25 cellular contexts compared by ENCODE assay signal in the genomic region with DNA sequence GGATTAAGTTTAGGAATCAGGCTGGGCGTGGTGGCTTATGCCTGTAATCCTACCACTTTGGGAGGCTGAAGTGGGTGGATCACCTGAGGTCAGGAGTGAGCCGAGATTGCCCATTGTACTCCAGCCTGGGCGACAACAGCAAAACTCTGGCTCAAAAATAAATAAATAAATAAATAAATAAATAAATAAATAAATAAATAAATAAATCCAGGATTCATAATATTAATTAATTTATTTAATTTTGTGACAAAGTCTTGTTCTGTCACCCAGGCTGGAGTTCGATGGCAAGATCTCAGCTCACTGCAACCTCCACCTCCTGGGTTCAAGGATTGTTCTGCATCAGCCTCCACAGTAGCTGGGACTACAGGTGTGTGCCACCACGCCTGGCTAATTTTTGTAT. TPM values are rescaled to one million over a fixed set of nuclear protein-coding genes. Genes with fewer than 3 reads are reported as not detected.
DNase-seq lines count a peak whose midpoint lies in the region; ATAC-seq, FAIRE-seq and TF ChIP-seq lines count a peak whose summit lies in the region.
"Had no signal": no experiment of that assay in that cellular context is flagged by ENCODE, and none has a peak within 500 bp of the region (broad histone marks: within the 10 kb centered on the region; RNA-seq: fewer than 3 reads in every experiment).

No MANE protein-coding gene starts in this region.

- no peaks in the 10 kb centered on the region; the same call in none of the 2 replicates for H3K36me3 Mint-ChIP-seq in WTC11
- H3K36me3 Mint-ChIP-seq: CD14-positive monocyte had no signal

- H3K27ac Mint-ChIP-seq in WTC11: no peak overlapping the region
- H3K27ac Mint-ChIP-seq: CD4-positive, alpha-beta memory T cell; CD4-positive, CD25-positive, alpha-beta regulatory T cell had no signal

- TF ChIP-seq CTCF in A549 (IDR thresholded peaks at IDR 0.05) (no peak), WTC11 (IDR thresholded peaks at IDR 0.05) (no peak)

- no peak for FAIRE-seq in A549 (lab: Jason Lieb, UNC)
- FAIRE-seq: GM12878, GM12892, GM18507 had no signal

- TF ChIP-seq EP300 in A549 (IDR thresholded peaks at IDR 0.05): no peak

- no peaks in the 10 kb centered on the region for H3K4me1 ChIP-seq in A549
- H3K4me1 ChIP-seq: BE2C, BLaER1 had no signal

- 43% methylated on average over 5 of the region's 5 CpGs for WGBS in A549 (ENCODE audit: missing lambda C conversion rate)

- CTCF ChIA-PET in A549 (lab: Yijun Ruan, JAX) (interaction anchor here (0.7 kb wide), 1 partner anchor 1838 kb away, joined by 3 read pairs; no protein-coding TSS in a partner anchor), WTC11 (lab: Charles Lee) (no interaction called here)

- no peak overlapping the region for H3K4me3 ChIP-seq in A549
- H3K4me3 ChIP-seq: BLaER1, GM12878 had no signal

- H3K4me1 Mint-ChIP-seq in WTC11: peaks cover 6% of the 10 kb centered on the region; the same call in 1 of the 2 replicates

- no peaks in the 10 kb centered on the region for H3K9me3 ChIP-seq in A549
- H3K9me3 ChIP-seq: BE2C had no signal

- POLR2A ChIA-PET in A549 (lab: Yijun Ruan, JAX): no interaction called here
- POLR2A ChIA-PET in WTC11 (lab: Charles Lee): interaction anchor here (0.5 kb wide), 1 partner anchor 38 kb away, joined by 5 read pairs; no protein-coding TSS in a partner anchor

- DNase-seq in A549 (ENCODE audit: low read depth in 1 of 2, low spot score in 1 of 2) (no peak), NCI-H82 (lab: John Stamatoyannopoulos, UW) (peak; percentile 86), WTC11 (ENCODE audit: low spot score) (no peak), MV-4-11 (lab: John Stamatoyannopoulos, UW) (no peak), NCI-H2107 treated with DMSO at 0.1 percent for 48 hours (lab: John Stamatoyannopoulos, UW; ENCODE audit: unreplicated experiment) (no peak)
- DNase-seq: ACHN; BE2C; C1 segment of cervical spinal cord; CD4-positive, alpha-beta memory T cell; CD4-positive, CD25-positive, alpha-beta regulatory T cell; CD8-positive, alpha-beta memory T cell; COR-L47; DMS 273 treated with DMSO at 0.1 percent for 48 hours; DMS153; DMS53; DMS79; DND-41; EL; GDM1 had no signal

- H3K4me2 ChIP-seq in A549: no peak overlapping the region
- H3K4me2 ChIP-seq: BLaER1 had no signal

- no peak for TF ChIP-seq POLR2A in A549 (IDR thresholded peaks at IDR 0.05; ENCODE audit: low read length)

- no peak overlapping the region for H3K4me3 Mint-ChIP-seq in WTC11
- H3K4me3 Mint-ChIP-seq: CD14-positive monocyte; CD4-positive, alpha-beta memory T cell had no signal

- TF ChIP-seq RAD21 in A549 (conservative IDR thresholded peaks at IDR 0.05 in 1 of 2, IDR thresholded peaks at IDR 0.05 in 1 of 2): no peak

- H3K27me3 Mint-ChIP-seq in WTC11 (ENCODE audit: low read depth): peaks cover 14% of the 10 kb centered on the region

- ATAC-seq in A549 (no peak), WTC11 (no peak)
- ATAC-seq: GM12878 had no signal

- H3K27ac ChIP-seq in A549: no peak overlapping the region
- H3K27ac ChIP-seq: 22Rv1, BLaER1 had no signal

- H3K9me3 Mint-ChIP-seq in WTC11: peaks cover 16% of the 10 kb centered on the region
- H3K9me3 Mint-ChIP-seq: CD4-positive, alpha-beta memory T cell; CD8-positive, alpha-beta memory T cell had no signal

TF ChIP-seq in A549, 52 proteins besides CTCF, POLR2A, EP300 and RAD21:
- no peak for TF ChIP-seq MYC (IDR thresholded peaks at IDR 0.05; ENCODE audit: borderline replicate concordance, low read length)
- TF ChIP-seq ZC3H11A (IDR thresholded peaks at IDR 0.05): peak; percentile 94

TF ChIP-seq in WTC11, 78 proteins besides CTCF, POLR2A, EP300 and RAD21:
- TF ChIP-seq, protein P1, sequence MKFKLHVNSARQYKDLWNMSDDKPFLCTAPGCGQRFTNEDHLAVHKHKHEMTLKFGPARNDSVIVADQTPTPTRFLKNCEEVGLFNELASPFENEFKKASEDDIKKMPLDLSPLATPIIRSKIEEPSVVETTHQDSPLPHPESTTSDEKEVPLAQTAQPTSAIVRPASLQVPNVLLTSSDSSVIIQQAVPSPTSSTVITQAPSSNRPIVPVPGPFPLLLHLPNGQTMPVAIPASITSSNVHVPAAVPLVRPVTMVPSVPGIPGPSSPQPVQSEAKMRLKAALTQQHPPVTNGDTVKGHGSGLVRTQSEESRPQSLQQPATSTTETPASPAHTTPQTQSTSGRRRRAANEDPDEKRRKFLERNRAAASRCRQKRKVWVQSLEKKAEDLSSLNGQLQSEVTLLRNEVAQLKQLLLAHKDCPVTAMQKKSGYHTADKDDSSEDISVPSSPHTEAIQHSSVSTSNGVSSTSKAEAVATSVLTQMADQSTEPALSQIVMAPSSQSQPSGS (CRISPR knock-in tag; IDR thresholded peaks at IDR 0.05; ENCODE audit: borderline replicate concordance, low read depth): no peak
- TF ChIP-seq HMGA2 (CRISPR knock-in tag; IDR thresholded peaks at IDR 0.05) (peak; percentile 73; the same call in 1 of the 2 replicates), EMX1 (CRISPR knock-in tag; IDR thresholded peaks at IDR 0.05) (no peak)

RNA-seq across cellular contexts. Expression of a gene that starts 4.2 kb away (rescaled TPM):
- polyA plus RNA-seq in A549 (2011; rRNA removed) (1.4 and 1.6 TPM in 2 replicates), A549 (2017; fragmentation: RNase III; extraction: RNeasy Plus Mini Kit Qiagen cat#74134 plus additional on column Dnase treatment) (1.1 to 1.4 TPM (median 1.3 TPM) in 3 replicates)
- polyA plus RNA-seq in A549 (2012; cell fraction: cytosol; rRNA removed): 0.40 and 0.45 TPM in 2 replicates
- polyA plus RNA-seq in A549 (2012; cell fraction: nucleus; rRNA removed): 0.18 and 0.24 TPM in 2 replicates
- 0.34 and 1.1 TPM in 2 replicates for polyA minus RNA-seq in A549 (2011; rRNA and poly(A)+ RNA removed)
- total RNA-seq in WTC11 (2021): 4.6 to 7.4 TPM (median 7.2 TPM) in 3 replicates
- total RNA-seq: CD4-positive, CD25-positive, alpha-beta regulatory T cell had no signal
- polyA plus RNA-seq: CD14-positive monocyte had no signal

RNA-seq across cellular contexts. Expression of a gene that starts 4.6 kb away (rescaled TPM):
- 27.7 and 46.0 TPM in 2 replicates for polyA plus RNA-seq in A549 (2011; rRNA removed)
- polyA plus RNA-seq in A549 (2012; cell fraction: cytosol; rRNA removed): 25.9 and 40.6 TPM in 2 replicates
- polyA plus RNA-seq in A549 (2012; cell fraction: nucleus; rRNA removed): 31.2 and 33.1 TPM in 2 replicates
- polyA plus RNA-seq in A549 (2017; fragmentation: RNase III; extraction: RNeasy Plus Mini Kit Qiagen cat#74134 plus additional on column Dnase treatment): 29.7 to 32.2 TPM (median 32.2 TPM) in 3 replicates
- 2.1 and 2.4 TPM in 2 replicates for polyA minus RNA-seq in A549 (2011; rRNA and poly(A)+ RNA removed)
- total RNA-seq in WTC11 (2021): 55.4 to 63.0 TPM (median 61.6 TPM) in 3 replicates
